In genomic region chr6:38116248-38116647, GRCh38 we compare ENCODE assay signal across 29 cellular contexts.
DNase-seq lines count a peak whose midpoint lies in the region; ATAC-seq, FAIRE-seq and TF ChIP-seq lines count a peak whose summit lies in the region.
"Had no signal": no experiment of that assay in that cellular context is flagged by ENCODE, and none has a peak within 500 bp of the region (broad histone marks: within the 10 kb centered on the region; RNA-seq: fewer than 3 reads in every experiment).

No MANE protein-coding gene starts in this region.

- TF ChIP-seq EP300 in HepG2 (IDR thresholded peaks at IDR 0.05; ENCODE audit: low read depth in 2 of 2, low read length in 2 of 2) (no peak), HepG2 (CRISPR knock-in tag; IDR thresholded peaks at IDR 0.05; ENCODE audit: borderline replicate concordance) (no peak)

- no peak for ATAC-seq in effector memory CD8-positive, alpha-beta T cell (replicated peaks)
- peak; percentile 25 for ATAC-seq in left colon
- no peak for ATAC-seq in HepG2
- ATAC-seq: CD8-positive, alpha-beta T cell; HCT116; PC-3 had no signal

- peaks cover 13% of the 10 kb centered on the region for H3K36me3 Mint-ChIP-seq in effector memory CD8-positive, alpha-beta T cell (ENCODE audit: insufficient read depth)

- POLR2A ChIA-PET in HepG2 (lab: Yijun Ruan, JAX), result interaction anchor here (0.5 kb wide), 1 partner anchor 55 kb away, joined by 4 read pairs; no protein-coding TSS in a partner anchor

- peaks cover 14 to 20% of the 10 kb centered on the region in 2 donors for H3K4me1 Mint-ChIP-seq in effector memory CD8-positive, alpha-beta T cell (ENCODE audit: low read depth in 2 of 2)
- H3K4me1 Mint-ChIP-seq: B cell had no signal

- no peak overlapping the region for H3K4me3 Mint-ChIP-seq in effector memory CD8-positive, alpha-beta T cell
- H3K4me3 Mint-ChIP-seq: B cell; CD8-positive, alpha-beta T cell had no signal

- TF ChIP-seq CTCF in mammary epithelial cell (conservative IDR thresholded peaks at IDR 0.05 in 1 of 2, IDR thresholded peaks at IDR 0.05 in 1 of 2; ENCODE audit: extremely low read depth in 1 of 2, insufficient read depth in 1 of 2, low read depth in 1 of 2, low read length in 2 of 2), result no peak
- no peak for TF ChIP-seq CTCF in breast epithelium (IDR thresholded peaks at IDR 0.05)
- TF ChIP-seq CTCF in thyroid gland (IDR thresholded peaks at IDR 0.05), result no peak
- TF ChIP-seq CTCF in HepG2 (CRISPR knock-in tag; IDR thresholded peaks at IDR 0.05), result no peak

- H3K9me3 ChIP-seq in mammary epithelial cell (replicated peaks; ENCODE audit: insufficient read depth, low read length) (no peaks in the 10 kb centered on the region), breast epithelium (no peaks in the 10 kb centered on the region), thyroid gland (no peaks in the 10 kb centered on the region), HepG2 (ENCODE audit: low read length) (no peaks in the 10 kb centered on the region)
- H3K9me3 ChIP-seq: SJSA1 had no signal

- peaks cover 3% of the 10 kb centered on the region for H3K36me3 ChIP-seq in mammary epithelial cell (ENCODE audit: insufficient read depth, low read length)
- no peaks in the 10 kb centered on the region for H3K36me3 ChIP-seq in breast epithelium
- H3K36me3 ChIP-seq in thyroid gland, result no peaks in the 10 kb centered on the region
- peaks cover 11 to 31% of the 10 kb centered on the region in 2 experiments for H3K36me3 ChIP-seq in HepG2 (replicated peaks in 1 of 2; ENCODE audit: control insufficient read depth in 1 of 2, insufficient read depth in 2 of 2, low read length in 2 of 2)

- H3K27me3 Mint-ChIP-seq in effector memory CD8-positive, alpha-beta T cell, result no peaks in the 10 kb centered on the region
- H3K27me3 Mint-ChIP-seq: B cell had no signal

- H3K79me2 ChIP-seq in mammary epithelial cell (ENCODE audit: insufficient read depth, low read length) (peaks cover 11% of the 10 kb centered on the region), HepG2 (ENCODE audit: insufficient read depth, low read length) (no peaks in the 10 kb centered on the region)

- peak overlapping the region; percentile 6 for H3K4me2 ChIP-seq in mammary epithelial cell (ENCODE audit: insufficient read depth, low read depth, low read length)
- no peak overlapping the region for H3K4me2 ChIP-seq in HepG2 (ENCODE audit: low read depth, low read length)

- CTCF ChIA-PET in mammary epithelial cell (lab: Charles Lee; ENCODE audit: low non-redundant PET), result no interaction called here
- CTCF ChIA-PET in HepG2 (lab: Yijun Ruan, JAX; ENCODE audit: low intra/inter-chr PET ratio, low total read pairs), result no interaction called here

- dilution Hi-C loops in mammary epithelial cell (cut with HindIII; ENCODE audit: low sequenced_read_pairs), result no loop called here

- H2AFZ ChIP-seq in mammary epithelial cell (ENCODE audit: low read depth, low read length) (no peak overlapping the region), HepG2 (ENCODE audit: low read length) (no peak overlapping the region)

- no peaks in the 10 kb centered on the region for H3K27me3 ChIP-seq in mammary epithelial cell (ENCODE audit: insufficient read depth, low read length)
- H3K27me3 ChIP-seq in breast epithelium, result no peaks in the 10 kb centered on the region
- no peaks in the 10 kb centered on the region for H3K27me3 ChIP-seq in thyroid gland
- no peaks in the 10 kb centered on the region for H3K27me3 ChIP-seq in HepG2 (ENCODE audit: control insufficient read depth in 1 of 2, insufficient read depth in 2 of 2, low read length in 2 of 2)
- H3K27me3 ChIP-seq: SJSA1 had no signal

- 19% methylated on average over 6 of the region's 6 CpGs for WGBS in mammary epithelial cell (ENCODE audit: low coverage, missing lambda C conversion rate)
- 66 to 67% methylated on average over 6 of the region's 6 CpGs for WGBS in thyroid gland, 2 donors
- WGBS in HepG2 (ENCODE audit: low lambda C conversion rate), result 96% methylated on average over 6 of the region's 6 CpGs

- H3K27ac ChIP-seq in mammary epithelial cell (ENCODE audit: insufficient read depth, low read depth, low read length) (no peak overlapping the region), breast epithelium (no peak overlapping the region), thyroid gland (peak overlapping the region; percentile 34 to 69 (median 43)), HepG2 (ENCODE audit: extremely low read length, insufficient read depth, low read length) (no peak overlapping the region)
- H3K27ac ChIP-seq: 22Rv1, C4-2B, SJSA1 had no signal

- H3K9me3 Mint-ChIP-seq in effector memory CD8-positive, alpha-beta T cell, result no peaks in the 10 kb centered on the region
- H3K9me3 Mint-ChIP-seq: CD8-positive, alpha-beta T cell had no signal

- H3K4me1 ChIP-seq in mammary epithelial cell (ENCODE audit: insufficient read depth, low read length), result peaks cover 30% of the 10 kb centered on the region
- no peaks in the 10 kb centered on the region for H3K4me1 ChIP-seq in breast epithelium
- H3K4me1 ChIP-seq in thyroid gland, result peaks cover 18 to 37% of the 10 kb centered on the region in 2 donors
- no peaks in the 10 kb centered on the region for H3K4me1 ChIP-seq in HepG2 (ENCODE audit: insufficient read depth, low read length)
- H3K4me1 ChIP-seq: SJSA1 had no signal

- TF ChIP-seq POLR2A in breast epithelium (IDR thresholded peaks at IDR 0.05) (no peak), thyroid gland (IDR thresholded peaks at IDR 0.05) (no peak), HepG2 (IDR thresholded peaks at IDR 0.05; ENCODE audit: insufficient read depth in 1 of 2, low read depth in 2 of 2, low read length in 2 of 2) (no peak)

- no peak overlapping the region for H3K4me3 ChIP-seq in mammary epithelial cell (replicated peaks in 1 of 3; ENCODE audit: insufficient read depth in 1 of 3, low read depth in 2 of 3, low read length in 3 of 3)
- H3K4me3 ChIP-seq in breast epithelium, result no peak overlapping the region
- H3K4me3 ChIP-seq in thyroid gland (replicated peaks in 1 of 3), result no peak overlapping the region
- no peak overlapping the region for H3K4me3 ChIP-seq in HepG2 (replicated peaks in 1 of 3; ENCODE audit: insufficient read depth in 1 of 3, low read depth in 2 of 3, low read length in 3 of 3)
- H3K4me3 ChIP-seq: SJSA1 had no signal

- intact Hi-C loops in mammary epithelial cell (cut with micrococcal nuclease), result no loop called here
- intact Hi-C loops in breast epithelium (cut with DNase I; ENCODE audit: low total_unique reads), result no loop called here
- intact Hi-C loops in left colon (cut with DNase I, micrococcal nuclease), result no loop called here
- intact Hi-C loops in thyroid gland (cut with DNase I), result no loop called here
- intact Hi-C loops in HepG2 (cut with micrococcal nuclease; ENCODE audit: unreplicated experiment), result no loop called here

- peak overlapping the region; percentile 0 to 2 for H3K27ac Mint-ChIP-seq in effector memory CD8-positive, alpha-beta T cell
- H3K27ac Mint-ChIP-seq: B cell; CD8-positive, alpha-beta T cell had no signal

- in situ Hi-C loops in mammary epithelial cell (cut with MboI; ENCODE audit: low sequenced_read_pairs in 2 of 2) (no loop called here), HepG2 (cut with HindIII; ENCODE audit: extremely low pct_ligation_motif_present, low pct_unique_long_range_greater_than_20kb) (no loop called here)

- FAIRE-seq in HepG2 (lab: Jason Lieb, UNC), result no peak
- FAIRE-seq: GM12892, GM19239 had no signal

- no peaks in the 10 kb centered on the region for H4K20me1 ChIP-seq in mammary epithelial cell (ENCODE audit: insufficient read depth, low read length)
- H4K20me1 ChIP-seq in HepG2 (ENCODE audit: insufficient read depth, low read length), result no peaks in the 10 kb centered on the region

- TF ChIP-seq RAD21 in HepG2 (CRISPR knock-in tag; IDR thresholded peaks at IDR 0.05), result no peak

- no TSS peak for BruUV-seq in mammary epithelial cell (replicated peaks; lab: Mats Ljungman, UMichigan)
- BruUV-seq in HepG2 (replicated peaks; lab: Mats Ljungman, UMichigan), result no TSS peak

- peak; percentile 73 for DNase-seq in mammary epithelial cell
- no peak for DNase-seq in breast epithelium (ENCODE audit: low spot score in 2 of 2)
- DNase-seq in effector memory CD8-positive, alpha-beta T cell, result no peak
- no peak for DNase-seq in left colon
- DNase-seq in thyroid gland, result peak; percentile 61 to 62
- DNase-seq in HepG2 (ENCODE audit: low spot score), result no peak
- no peak for DNase-seq in NCI-H2171 (lab: John Stamatoyannopoulos, UW)
- no peak for DNase-seq in cerebellar cortex (ENCODE audit: low spot score)
- DNase-seq: CD8-positive, alpha-beta T cell; DMS 273 treated with DMSO at 0.1 percent for 48 hours; DMS79 treated with DMSO at 0.1 percent for 48 hours; Karpas-422; NCI-H1092; NCI-H1436; NCI-H1930; NCI-H2107; NCI-H446 treated with DMSO at 0.1 percent for 48 hours; NCI-H526; NCI-H82; NK-92 treated with Interleukin-12 subunit alpha and Interleukin-12 subunit beta, amount 100 ng/mL, for 24 hours; PC-3; Right ventricle myocardium superior had no signal

- no peak overlapping the region for H3K9ac ChIP-seq in mammary epithelial cell (ENCODE audit: insufficient read depth, low read length)
- no peak overlapping the region for H3K9ac ChIP-seq in HepG2 (ENCODE audit: insufficient read depth, low read depth, low read length)

TF ChIP-seq in HepG2, 621 proteins besides CTCF, POLR2A, EP300 and RAD21:
- TF ChIP-seq ETV6 (CRISPR knock-in tag; conservative IDR thresholded peaks at IDR 0.05), result no peak
- no peak for TF ChIP-seq MED8 (CRISPR knock-in tag; IDR thresholded peaks at IDR 0.05; ENCODE audit: insufficient replicate concordance)
- TF ChIP-seq PITX1 (CRISPR knock-in tag; IDR thresholded peaks at IDR 0.05), result no peak
- TF ChIP-seq ZNF446 (CRISPR knock-in tag; IDR thresholded peaks at IDR 0.05), result no peak
- TF ChIP-seq ISX (CRISPR knock-in tag; conservative IDR thresholded peaks at IDR 0.05), result no peak
- TF ChIP-seq TFDP1 (CRISPR knock-in tag; IDR thresholded peaks at IDR 0.05; ENCODE audit: borderline replicate concordance), result no peak
- no peak for TF ChIP-seq ZNF670 (CRISPR knock-in tag; IDR thresholded peaks at IDR 0.05; ENCODE audit: borderline replicate concordance)
- TF ChIP-seq HOXA5 (CRISPR knock-in tag; IDR thresholded peaks at IDR 0.05), result no peak

Comparison
In these comparisons a context has a peak if more than half of its experiments do, and no peak if none do; other contexts are left out.
1. DNase-seq: peak in mammary epithelial cell (single experiment) and thyroid gland (2 of 2); none in breast epithelium (0 of 2), effector memory CD8-positive, alpha-beta T cell (0 of 3), left colon (0 of 2), HepG2 (single experiment), NCI-H2171 (single experiment) and cerebellar cortex (single experiment).
2. H3K27ac ChIP-seq: peak in thyroid gland (3 of 3); none in mammary epithelial cell (single experiment), breast epithelium (0 of 2) and HepG2 (single experiment).